ENCODE assay signal across 13 cellular contexts in genomic region chrX:7198499-7198898, GRCh38. TPM values are rescaled to one million over a fixed set of nuclear protein-coding genes. Genes with fewer than 3 reads are reported as not detected.
A peak's percentile ranks its signal among the peaks of the same experiment; 100 is the strongest.
DNase-seq lines count a peak whose midpoint lies in the region; ATAC-seq, FAIRE-seq and TF ChIP-seq lines count a peak whose summit lies in the region.
"Had no signal": no experiment of that assay in that cellular context is flagged by ENCODE, and none has a peak within 500 bp of the region (broad histone marks: within the 10 kb centered on the region; RNA-seq: fewer than 3 reads in every experiment).

No MANE protein-coding gene starts in this region.

- H3K36me3 ChIP-seq in trophoblast cell (ENCODE audit: control insufficient read depth in 1 of 2, insufficient read depth in 2 of 2, low read length in 2 of 2), result no peaks in the 10 kb centered on the region

- H3K9me3 ChIP-seq in trophoblast cell (ENCODE audit: insufficient read depth, low read depth, low read length), result no peaks in the 10 kb centered on the region

- H3K14ac ChIP-seq in trophoblast cell (ENCODE audit: low read length), result no peak overlapping the region

- H3K4ac ChIP-seq in trophoblast cell (ENCODE audit: low read depth, low read length), result no peak overlapping the region

- H3K79me2 ChIP-seq in trophoblast cell (ENCODE audit: control insufficient read depth, insufficient read depth, low read length, poor library complexity), result no peaks in the 10 kb centered on the region

- H3K27me3 ChIP-seq in trophoblast cell (ENCODE audit: insufficient read depth, low read length), result no peaks in the 10 kb centered on the region
- H3K27me3 ChIP-seq: BLaER1 treated with 17β-estradiol and CSF1 and Interleukin-3, amounts not matched to agents 10 nM and 100 nM had no signal

- H3K79me1 ChIP-seq in trophoblast cell (ENCODE audit: low read length), result peaks cover 2% of the 10 kb centered on the region

- H3K9ac ChIP-seq in trophoblast cell (ENCODE audit: low read length), result no peak overlapping the region
- H3K9ac ChIP-seq: BLaER1 treated with 17β-estradiol and CSF1 and Interleukin-3, amounts not matched to agents 10 nM and 100 nM had no signal

- no peak overlapping the region for H2BK5ac ChIP-seq in trophoblast cell (ENCODE audit: low read depth, low read length, poor library complexity)

- H3K27ac ChIP-seq in trophoblast cell (ENCODE audit: low read depth, low read length), result peak overlapping the region; percentile 41
- H3K27ac ChIP-seq: BLaER1 treated with 17β-estradiol and CSF1 and Interleukin-3, amounts not matched to agents 10 nM and 100 nM had no signal

- no peak overlapping the region for H3K4me3 ChIP-seq in choroid plexus epithelial cell (ENCODE audit: low read depth, low read length)
- H3K4me3 ChIP-seq in trophoblast cell (ENCODE audit: low read depth, low read length), result no peak overlapping the region
- H3K4me3 ChIP-seq: BLaER1 treated with 17β-estradiol and CSF1 and Interleukin-3, amounts not matched to agents 10 nM and 100 nM; GM23338 had no signal

- DNase-seq in GM12892 (ENCODE audit: insufficient read length) (no peak), choroid plexus epithelial cell (ENCODE audit: low read depth) (peak; percentile 56), trophoblast cell (peak; percentile 11 to 81), amniotic stem cell (lab: John Stamatoyannopoulos, UW) (no peak)
- DNase-seq in activated CD4-positive, alpha-beta T cell treated with anti-CD3 and anti-CD28 coated beads, Interleukin-2, amount 50 U/mL, for 4 hours, result no peak
- DNase-seq: ACHN; CD4-positive, CD25-positive, alpha-beta regulatory T cell; DMS53; H7 had no signal

- no peak overlapping the region for H4K8ac ChIP-seq in trophoblast cell (ENCODE audit: low read depth, low read length)

- H2AK5ac ChIP-seq in trophoblast cell (ENCODE audit: low read length), result no peak overlapping the region

- H2BK120ac ChIP-seq in trophoblast cell (ENCODE audit: insufficient read depth, low read length, poor library complexity), result no peak overlapping the region

- peak; percentile 56 for ATAC-seq in HG02852 (IDR thresholded peaks at IDR 0.05; ENCODE audit: unreplicated experiment)
- no peak for ATAC-seq in HG03571 (IDR thresholded peaks at IDR 0.05; ENCODE audit: unreplicated experiment)
- ATAC-seq: GM23338 had no signal

- FAIRE-seq in GM12892 (lab: Jason Lieb, UNC), result peak; percentile 78

- no peak overlapping the region for H2AFZ ChIP-seq in trophoblast cell (ENCODE audit: insufficient read depth, low read length, poor library complexity)
- H2AFZ ChIP-seq: GM23338 had no signal

- H3K4me2 ChIP-seq in trophoblast cell (ENCODE audit: low read length), result no peak overlapping the region
- H3K4me2 ChIP-seq: BLaER1 treated with 17β-estradiol and CSF1 and Interleukin-3, amounts not matched to agents 10 nM and 100 nM; GM23338 had no signal

- H3K18ac ChIP-seq in trophoblast cell (ENCODE audit: low read length), result no peak overlapping the region

- no peak overlapping the region for H2BK12ac ChIP-seq in trophoblast cell (ENCODE audit: low read length)

- WGBS in trophoblast cell (ENCODE audit: extremely low coverage, insufficient coverage, insufficient read length), result no CpG with 5 or more reads among the region's 5 CpGs

- TF ChIP-seq POLR2A in GM12892 (IDR thresholded peaks at IDR 0.05; ENCODE audit: low read depth, low read length), result no peak

- no peak overlapping the region for H4K91ac ChIP-seq in trophoblast cell (ENCODE audit: low read depth, low read length)

- H4K12ac ChIP-seq in trophoblast cell (ENCODE audit: low read depth, low read length), result no peak overlapping the region

- TF ChIP-seq CTCF in choroid plexus epithelial cell (conservative IDR thresholded peaks at IDR 0.05; ENCODE audit: low read depth, low read length), result no peak

- no peaks in the 10 kb centered on the region for H3K4me1 ChIP-seq in trophoblast cell (ENCODE audit: control insufficient read depth in 1 of 2, insufficient read depth in 2 of 2, low read length in 2 of 2)

- no peak overlapping the region for H3K23ac ChIP-seq in trophoblast cell (ENCODE audit: low read length)

RNA-seq across cellular contexts. Expression of gene PUDP, which starts 50.5 kb away (rescaled TPM):
- polyA plus RNA-seq in GM12892 (2012; ENCODE audit: missing spikeins), result 51.7 TPM
- 17.0 and 17.1 TPM in 2 replicates for polyA plus RNA-seq in trophoblast cell (2013)

RNA-seq across cellular contexts. Expression of gene STS, which starts 51.0 kb away (rescaled TPM):
- 14.9 TPM for polyA plus RNA-seq in GM12892 (2012; ENCODE audit: missing spikeins)
- 61.0 and 67.8 TPM in 2 replicates for polyA plus RNA-seq in trophoblast cell (2013)

Comparison
In these comparisons a context has a peak if more than half of its experiments do, and no peak if none do; other contexts are left out.
1. DNase-seq: peak in choroid plexus epithelial cell (single experiment) and trophoblast cell (2 of 2); none in GM12892 (single experiment), amniotic stem cell (single experiment) and activated CD4-positive, alpha-beta T cell treated with anti-CD3 and anti-CD28 coated beads, Interleukin-2, amount 50 U/mL, for 4 hours (0 of 2).